ENCODE assay signal across 19 cellular contexts in the genomic region with DNA sequence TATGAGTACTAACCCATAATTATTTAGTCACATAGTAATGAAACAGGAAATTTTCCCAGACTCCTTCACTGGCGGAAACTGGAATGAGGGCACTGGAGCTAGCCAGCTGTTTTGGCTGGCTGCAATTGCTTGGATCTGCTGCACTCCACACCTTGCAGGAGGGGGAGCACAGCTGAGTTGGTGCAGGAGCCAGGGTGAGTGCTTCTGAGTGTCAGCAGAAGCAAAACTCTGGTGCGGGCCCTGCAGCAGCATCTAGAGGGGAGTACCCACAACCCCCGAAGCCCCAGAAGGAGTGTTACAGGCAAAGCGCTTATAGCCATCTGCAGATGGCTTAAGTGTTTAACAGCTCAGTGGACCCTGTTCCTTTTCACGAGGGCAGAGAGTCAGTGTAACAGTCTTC.
A peak's percentile ranks its signal among the peaks of the same experiment; 100 is the strongest.
DNase-seq lines count a peak whose midpoint lies in the region; ATAC-seq lines count a peak whose summit lies in the region.
"Had no signal": no experiment of that assay in that cellular context is flagged by ENCODE, and none has a peak within 500 bp of the region (broad histone marks: within the 10 kb centered on the region; RNA-seq: fewer than 3 reads in every experiment).

No MANE protein-coding gene starts in this region.

- DNase-seq in NCI-H524 (lab: John Stamatoyannopoulos, UW): peak; percentile 0 to 55
- no peak for DNase-seq in NCI-H524 treated with DMSO at 0.1 percent for 48 hours (lab: John Stamatoyannopoulos, UW)
- DNase-seq in SK-N-DZ (ENCODE audit: low spot score): peak; percentile 2
- DNase-seq in islet precursor cell: peak; percentile 52
- no peak for DNase-seq in activated effector memory CD4-positive, alpha-beta T cell treated with Interleukin-2 at 50 U/mL for 16 hours
- no peak for DNase-seq in mucosa of gallbladder (ENCODE audit: low spot score)
- DNase-seq: AML-193; Calu3; CD8-positive, alpha-beta memory T cell; DMS153; MG63; NCI-H1417; NCI-H187; NCI-H774; Peyer's patch; T-helper 1 cell had no signal

- no peak for ATAC-seq in GM18861 (IDR thresholded peaks at IDR 0.05; ENCODE audit: unreplicated experiment)
- ATAC-seq: HepG2, K562 had no signal

Comparison
In these comparisons a context has a peak if more than half of its experiments do, and no peak if none do; other contexts are left out.
1. DNase-seq: peak in NCI-H524 (2 of 2), SK-N-DZ (single experiment) and islet precursor cell (single experiment); none in NCI-H524 treated with DMSO at 0.1 percent for 48 hours (single experiment), activated effector memory CD4-positive, alpha-beta T cell treated with Interleukin-2 at 50 U/mL for 16 hours (single experiment) and mucosa of gallbladder (single experiment).